Comparison of ENCODE assay signal across 24 cellular contexts in genomic region chr18:28729321-28729720, GRCh38.
DNase-seq lines count a peak whose midpoint lies in the region; ATAC-seq and TF ChIP-seq lines count a peak whose summit lies in the region.
"Had no signal": no experiment of that assay in that cellular context is flagged by ENCODE, and none has a peak within 500 bp of the region (broad histone marks: within the 10 kb centered on the region; RNA-seq: fewer than 3 reads in every experiment).

No MANE protein-coding gene starts in this region.

- H3K9me3 Mint-ChIP-seq in activated naive CD4-positive, alpha-beta T cell treated with anti-CD3 and anti-CD28 coated beads, Interleukin-2, amount 50 U/mL, for 72 hours = peaks cover 0 to 15% of the 10 kb centered on the region in 2 donors

- H3K9ac ChIP-seq in adipocyte (ENCODE audit: low read length) = no peak overlapping the region

- no peaks in the 10 kb centered on the region for H3K36me3 ChIP-seq in adipocyte (ENCODE audit: control insufficient read depth, insufficient read depth, low read length, severe bottlenecking)

- intact Hi-C loops in left colon (cut with DNase I, micrococcal nuclease) = no loop called here

- peak; percentile 82 for ATAC-seq in foreskin keratinocyte
- no peak for ATAC-seq in activated naive CD4-positive, alpha-beta T cell treated with anti-CD3 and anti-CD28 coated beads, Interleukin-2, amount 50 U/mL, for 72 hours
- no peak for ATAC-seq in left colon
- ATAC-seq in HG02571 (IDR thresholded peaks at IDR 0.05; ENCODE audit: unreplicated experiment) = no peak
- ATAC-seq: A549; activated T-cell treated with anti-CD3 and anti-CD28 coated beads, Interleukin-2, amount 50 U/mL, for 4 hours; body of pancreas; GM23338; K562; right cardiac atrium had no signal

- H3K27me3 ChIP-seq in adipocyte (replicated peaks; ENCODE audit: control insufficient read depth, insufficient read depth, low read length) = no peaks in the 10 kb centered on the region
- no peaks in the 10 kb centered on the region for H3K27me3 ChIP-seq in foreskin keratinocyte
- H3K27me3 ChIP-seq: body of pancreas had no signal

- no peak for TF ChIP-seq CTCF in foreskin keratinocyte (conservative IDR thresholded peaks at IDR 0.05)

- H3K4me1 ChIP-seq in adipocyte (ENCODE audit: control insufficient read depth, insufficient read depth, low read length) (no peaks in the 10 kb centered on the region), foreskin keratinocyte (peaks cover 20% of the 10 kb centered on the region)
- H3K4me1 ChIP-seq: A549, body of pancreas had no signal

- DNase-seq in A172 (ENCODE audit: low spot score) (peak; percentile 57), HS-27A (ENCODE audit: low read depth) (peak; percentile 38), adipocyte (ENCODE audit: low read depth) (peak; percentile 36), foreskin keratinocyte (peak; percentile 36 to 70), OCI-M2 (lab: John Stamatoyannopoulos, UW; ENCODE audit: unreplicated experiment) (no peak), left colon (no peak)
- no peak for DNase-seq in activated naive CD4-positive, alpha-beta T cell treated with anti-CD3 and anti-CD28 coated beads, Interleukin-2, amount 50 U/mL, for 72 hours (ENCODE audit: low spot score in 2 of 2)
- DNase-seq: activated CD8-positive, alpha-beta memory T cell treated with anti-CD3 and anti-CD28 coated beads for 24 hours; activated naive CD4-positive, alpha-beta T cell treated with anti-CD3 and anti-CD28 coated beads, Interleukin-2, amount 50 U/mL, for 16 hours; activated T-cell treated with anti-CD3 and anti-CD28 coated beads, Interleukin-2, amount 50 U/mL, for 4 hours; body of pancreas; endodermal cell; hippocampal formation; NCI-H1092; NCI-H2029; NCI-H446; NK-92 treated with Interleukin-12 subunit alpha and Interleukin-12 subunit beta, amount 100 ng/mL, for 24 hours; right cardiac atrium; SW 1271 had no signal

- no peak overlapping the region for H3K4me3 ChIP-seq in adipocyte (ENCODE audit: low read length)
- H3K4me3 ChIP-seq: A549, body of pancreas, GM23338, K562 had no signal

- no peaks in the 10 kb centered on the region for H3K9me3 ChIP-seq in adipocyte (ENCODE audit: control insufficient read depth, low read length)
- H3K9me3 ChIP-seq: A549, body of pancreas had no signal

- no peaks in the 10 kb centered on the region for H3K36me3 Mint-ChIP-seq in activated naive CD4-positive, alpha-beta T cell treated with anti-CD3 and anti-CD28 coated beads, Interleukin-2, amount 50 U/mL, for 72 hours
- H3K36me3 Mint-ChIP-seq: CD14-positive monocyte had no signal

- no peak overlapping the region for H3K27ac Mint-ChIP-seq in activated naive CD4-positive, alpha-beta T cell treated with anti-CD3 and anti-CD28 coated beads, Interleukin-2, amount 50 U/mL, for 72 hours
- H3K27ac Mint-ChIP-seq: CD14-positive monocyte, endodermal cell, GM23338 had no signal

- no peak overlapping the region for H3K27ac ChIP-seq in foreskin keratinocyte
- H3K27ac ChIP-seq: A549, body of pancreas had no signal

Comparison
In these comparisons a context has a peak if more than half of its experiments do, and no peak if none do; other contexts are left out.
1. DNase-seq: peak in A172 (single experiment), HS-27A (single experiment), adipocyte (single experiment) and foreskin keratinocyte (2 of 2); none in activated naive CD4-positive, alpha-beta T cell treated with anti-CD3 and anti-CD28 coated beads, Interleukin-2, amount 50 U/mL, for 72 hours (0 of 2), OCI-M2 (single experiment) and left colon (0 of 2).